Comparison of ENCODE assay signal across 8 cellular contexts in genomic region chr7:76048668-76048988, GRCh38. TPM values are rescaled to one million over a fixed set of nuclear protein-coding genes. Genes with fewer than 3 reads are reported as not detected.
DNase-seq lines count a peak whose midpoint lies in the region; ATAC-seq, FAIRE-seq and TF ChIP-seq lines count a peak whose summit lies in the region.

No MANE protein-coding gene starts in this region.

- peaks cover 35% of the 10 kb centered on the region for H3K4me1 Mint-ChIP-seq in T-helper 17 cell
- H3K4me1 Mint-ChIP-seq in endothelial cell (ENCODE audit: unreplicated experiment), result peaks cover 23% of the 10 kb centered on the region

- TF ChIP-seq CTCF in HL-60 (IDR thresholded peaks at IDR 0.05; ENCODE audit: insufficient read depth, low read length), result no peak
- TF ChIP-seq CTCF in endothelial cell (IDR thresholded peaks at IDR 0.05; ENCODE audit: unreplicated experiment), result no peak
- peak; percentile 34 for TF ChIP-seq CTCF in neural cell (IDR thresholded peaks at IDR 0.05; ENCODE audit: poor library complexity, severe bottlenecking)

- H3K27ac ChIP-seq in HL-60 (replicated peaks), result peak overlapping the region; percentile 90
- H3K27ac ChIP-seq in neural cell (ENCODE audit: low read length), result peak overlapping the region; percentile 83

- no peak for TF ChIP-seq EP300 in neural cell (conservative IDR thresholded peaks at IDR 0.05; ENCODE audit: poor library complexity, severe bottlenecking)

- peak overlapping the region; percentile 98 for H3K9ac ChIP-seq in ES-I3 (ENCODE audit: low read depth, low read length)
- H3K9ac ChIP-seq in neural cell (ENCODE audit: low read length), result peak overlapping the region; percentile 97

- peak overlapping the region; percentile 68 for H3K4me2 ChIP-seq in neural cell (ENCODE audit: low read length)

- H3K4me3 ChIP-seq in HL-60 (replicated peaks; ENCODE audit: insufficient read depth, low read length) (peak overlapping the region; percentile 94), neural cell (ENCODE audit: low read length) (peak overlapping the region; percentile 98)

- TF ChIP-seq POLR2A in H54 (IDR thresholded peaks at IDR 0.05; ENCODE audit: low read depth, low read length), result no peak

- H3K36me3 ChIP-seq in ES-I3 (ENCODE audit: insufficient read depth, low read length), result peaks cover 14% of the 10 kb centered on the region
- no peaks in the 10 kb centered on the region for H3K36me3 ChIP-seq in neural cell (ENCODE audit: insufficient read depth, low read length)

- H3K9me3 ChIP-seq in ES-I3 (ENCODE audit: control insufficient read depth, insufficient read depth, low read length) (no peaks in the 10 kb centered on the region), T-helper 17 cell (ENCODE audit: control insufficient read depth, low read length, poor library complexity, severe bottlenecking) (no peaks in the 10 kb centered on the region), neural cell (ENCODE audit: low read length) (no peaks in the 10 kb centered on the region)

- H3K4me3 Mint-ChIP-seq in T-helper 17 cell (peak overlapping the region; percentile 97), endothelial cell (ENCODE audit: unreplicated experiment) (peak overlapping the region; percentile 99)

- peaks cover 9% of the 10 kb centered on the region; the same call in 1 of the 2 replicates for H3K4me1 ChIP-seq in ES-I3 (ENCODE audit: insufficient read depth, low read length)

- H3K27me3 ChIP-seq in HL-60 (ENCODE audit: insufficient read depth, poor library complexity, severe bottlenecking) (no peaks in the 10 kb centered on the region), neural cell (ENCODE audit: insufficient read depth, low read depth, low read length) (no peaks in the 10 kb centered on the region)

- H4K20me1 ChIP-seq in neural cell (ENCODE audit: insufficient read depth), result no peaks in the 10 kb centered on the region

- no peaks in the 10 kb centered on the region for H3F3A ChIP-seq in neural cell (ENCODE audit: insufficient read depth, low read length, poor library complexity, severe bottlenecking)

- H2AFZ ChIP-seq in neural cell (ENCODE audit: low read depth, low read length), result peak overlapping the region; percentile 89

- H3K36me3 Mint-ChIP-seq in T-helper 17 cell (ENCODE audit: low read depth), result peaks cover 4% of the 10 kb centered on the region
- H3K36me3 Mint-ChIP-seq in endothelial cell (ENCODE audit: low read depth, unreplicated experiment), result peaks cover 17% of the 10 kb centered on the region

- H3K27me3 Mint-ChIP-seq in T-helper 17 cell (no peaks in the 10 kb centered on the region), endothelial cell (ENCODE audit: unreplicated experiment) (peaks cover 5% of the 10 kb centered on the region)

- DNase-seq in HL-60 (ENCODE audit: low read depth in 1 of 2, low spot score in 1 of 2) (no peak), T-helper 17 cell (no peak), endothelial cell (ENCODE audit: low spot score) (peak; percentile 17), H54 (ENCODE audit: insufficient read length, low spot score) (no peak), globus pallidus (ENCODE audit: low spot score) (no peak)

- H3K27ac Mint-ChIP-seq in T-helper 17 cell (peak overlapping the region; percentile 92), endothelial cell (ENCODE audit: unreplicated experiment) (peak overlapping the region; percentile 97)

- ATAC-seq in T-helper 17 cell (peak; percentile 36), GM21367 (IDR thresholded peaks at IDR 0.05; ENCODE audit: unreplicated experiment) (no peak)

- no peaks in the 10 kb centered on the region for H3K9me3 Mint-ChIP-seq in endothelial cell (ENCODE audit: unreplicated experiment)

- no peaks in the 10 kb centered on the region for H3K9me2 ChIP-seq in neural cell (ENCODE audit: insufficient read depth, low read length)

- peaks cover 42% of the 10 kb centered on the region for H3K79me2 ChIP-seq in neural cell (replicated peaks; ENCODE audit: insufficient read depth, low read length)

- TF ChIP-seq RAD21 in neural cell (conservative IDR thresholded peaks at IDR 0.05), result peak; percentile 31

- no peak for FAIRE-seq in H54 (lab: Jason Lieb, UNC)

TF ChIP-seq in neural cell, 6 proteins besides CTCF, POLR2A, EP300 and RAD21:
- TF ChIP-seq SMC3 (conservative IDR thresholded peaks at IDR 0.05; ENCODE audit: poor library complexity) (peak; percentile 8), TAF1 (IDR thresholded peaks at IDR 0.05; ENCODE audit: low read depth) (no peak), REST (IDR thresholded peaks at IDR 0.05; ENCODE audit: borderline replicate concordance) (no peak)

RNA-seq across cellular contexts. Expression of gene MDH2, which starts 0.7 kb away (rescaled TPM):
- 10 to 100 TPM; 73.6 to 77.0 TPM for total RNA-seq in T-helper 17 cell
- 109 TPM for total RNA-seq in endothelial cell (ENCODE audit: unreplicated experiment)
- polyA plus RNA-seq in neural cell, result 55.3 and 60.5 TPM in 2 replicates
- 52.3 and 56.0 TPM in 2 replicates for polyA minus RNA-seq in neural cell

RNA-seq across cellular contexts. Expression of gene STYXL1, which starts 0.8 kb away (rescaled TPM):
- total RNA-seq in T-helper 17 cell (10 to 100 TPM in 1 of 2 donors, 1 to 10 TPM in 1; 9.0 to 16.5 TPM), endothelial cell (ENCODE audit: unreplicated experiment) (46.3 TPM)
- polyA plus RNA-seq in neural cell, result 59.9 and 62.0 TPM in 2 replicates
- 18.3 and 28.4 TPM in 2 replicates for polyA minus RNA-seq in neural cell

RNA-seq across cellular contexts. Expression of gene TMEM120A, which starts 54.2 kb away (rescaled TPM):
- total RNA-seq in T-helper 17 cell (10 to 100 TPM; 21.7 to 27.0 TPM), endothelial cell (ENCODE audit: unreplicated experiment) (18.2 TPM)
- 39.1 and 50.4 TPM in 2 replicates for polyA plus RNA-seq in neural cell
- 20.3 and 23.9 TPM in 2 replicates for polyA minus RNA-seq in neural cell
